1 cellular context compared by ENCODE assay signal in genomic region chr7:83166-83840, GRCh38.
TF ChIP-seq lines count a peak whose summit lies in the region.

No MANE protein-coding gene starts in this region.

TF ChIP-seq in K562, 482 proteins besides CTCF, POLR2A, EP300 and RAD21 (continued from another document):
- TF ChIP-seq ZNF512 (tag; IDR thresholded peaks at IDR 0.05) (no peak), ERF (CRISPR knock-in tag; IDR thresholded peaks at IDR 0.05) (no peak), NFATC3 (IDR thresholded peaks at IDR 0.05) (no peak), MCM2 (IDR thresholded peaks at IDR 0.05; ENCODE audit: low read depth) (no peak), CREB3 (tag; conservative IDR thresholded peaks at IDR 0.05; ENCODE audit: low read depth) (no peak), MEIS2 (IDR thresholded peaks at IDR 0.05; ENCODE audit: partially characterized antibody) (peak; percentile 28)
